In the genomic region with DNA sequence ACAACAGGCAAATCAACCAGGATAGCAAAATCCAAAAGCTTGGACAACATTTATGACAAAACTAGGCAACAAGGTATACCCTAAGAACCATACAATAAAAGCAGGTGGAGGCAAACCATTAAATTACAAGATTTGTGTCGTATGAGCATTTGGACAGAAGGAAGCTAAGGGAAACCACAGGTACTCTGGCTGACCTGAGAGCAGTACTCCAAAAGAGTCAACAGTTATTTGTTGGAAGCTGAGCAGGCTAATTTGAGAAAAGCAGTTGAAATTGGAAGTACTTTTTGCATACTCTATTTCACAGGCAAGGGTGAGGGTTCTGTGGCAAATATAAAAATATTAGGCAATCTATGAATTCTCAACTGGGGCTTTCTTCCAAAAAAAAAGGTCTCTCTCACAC, we compare ENCODE assay signal across 6 cellular contexts.
"Had no signal": no experiment of that assay in that cellular context is flagged by ENCODE, and none has a peak within 500 bp of the region (broad histone marks: within the 10 kb centered on the region; RNA-seq: fewer than 3 reads in every experiment).

No MANE protein-coding gene starts in this region.

- H3K27ac ChIP-seq: HL-60 had no signal

- DNase-seq: H9, HCEC 1CT, KG1 had no signal

- ATAC-seq: GM23338, HepG2 had no signal
